ENCODE assay signal across 29 cellular contexts in genomic region chr1:206985162-206985749, GRCh38. TPM values are rescaled to one million over a fixed set of nuclear protein-coding genes. Genes with fewer than 3 reads are reported as not detected.
A peak's percentile ranks its signal among the peaks of the same experiment; 100 is the strongest.
DNase-seq lines count a peak whose midpoint lies in the region; ATAC-seq, FAIRE-seq and TF ChIP-seq lines count a peak whose summit lies in the region.
"Had no signal": no experiment of that assay in that cellular context is flagged by ENCODE, and none has a peak within 500 bp of the region (broad histone marks: within the 10 kb centered on the region; RNA-seq: fewer than 3 reads in every experiment).

No MANE protein-coding gene starts in this region.

- no peak overlapping the region for H2AFZ ChIP-seq in HepG2 (ENCODE audit: low read length)
- H2AFZ ChIP-seq in K562 (ENCODE audit: low read depth, low read length) = no peak overlapping the region

- POLR2A ChIA-PET in HepG2 (lab: Yijun Ruan, JAX) (no interaction called here), K562 (lab: Yijun Ruan, JAX) (no interaction called here)

- WGBS in HepG2 (ENCODE audit: low lambda C conversion rate) = 5% methylated on average over 8 of the region's 10 CpGs
- WGBS in right lobe of liver (ENCODE audit: insufficient coverage, low coverage, low lambda C conversion rate, missing lambda C conversion rate) = 59% methylated on average over 10 of the region's 10 CpGs
- WGBS in K562 (ENCODE audit: insufficient coverage, low coverage, missing lambda C conversion rate) = 33% methylated on average over 10 of the region's 10 CpGs

- H3K27ac ChIP-seq in HepG2 (ENCODE audit: extremely low read length, insufficient read depth, low read length) (no peak overlapping the region), right lobe of liver (no peak overlapping the region), K562 (ENCODE audit: extremely low read depth, low read depth, low read length) (no peak overlapping the region)

- H3K9me3 ChIP-seq in HepG2 (ENCODE audit: low read length) = no peaks in the 10 kb centered on the region
- H3K9me3 ChIP-seq in right lobe of liver = no peaks in the 10 kb centered on the region
- no peaks in the 10 kb centered on the region for H3K9me3 ChIP-seq in K562 (replicated peaks; ENCODE audit: control insufficient read depth, insufficient read depth, low read depth, low read length)

- CTCF ChIA-PET in HepG2 (lab: Yijun Ruan, JAX; ENCODE audit: low intra/inter-chr PET ratio, low total read pairs) = interaction anchor here (1.3 kb wide), 1 partner anchor 50 kb away, joined by 3 read pairs; no protein-coding TSS in a partner anchor
- CTCF ChIA-PET in K562 (lab: Yijun Ruan, JAX; ENCODE audit: low intra/inter-chr PET ratio) = interaction anchor here (8.1 kb wide), 1 partner anchor 50 kb away, joined by 83 read pairs; no protein-coding TSS in a partner anchor

- TF ChIP-seq POLR2A in HepG2 (IDR thresholded peaks at IDR 0.05; ENCODE audit: insufficient read depth in 1 of 2, low read depth in 2 of 2, low read length in 2 of 2) (no peak), right lobe of liver (IDR thresholded peaks at IDR 0.05) (no peak), K562 (conservative IDR thresholded peaks at IDR 0.05) (no peak)

- H3K36me3 ChIP-seq in HepG2 (replicated peaks in 1 of 2; ENCODE audit: control insufficient read depth in 1 of 2, insufficient read depth in 2 of 2, low read length in 2 of 2) (no peaks in the 10 kb centered on the region), right lobe of liver (no peaks in the 10 kb centered on the region), K562 (ENCODE audit: control insufficient read depth, insufficient read depth, low read length) (no peaks in the 10 kb centered on the region)

- H3K9me1 ChIP-seq in K562 (ENCODE audit: control insufficient read depth, insufficient read depth, low read length) = no peaks in the 10 kb centered on the region

- H3K4me1 ChIP-seq in HepG2 (ENCODE audit: insufficient read depth, low read length) (no peaks in the 10 kb centered on the region), right lobe of liver (no peaks in the 10 kb centered on the region), K562 (replicated peaks in 1 of 2; ENCODE audit: control insufficient read depth in 2 of 2, insufficient read depth in 2 of 2, low read length in 2 of 2) (peaks cover 4 to 25% of the 10 kb centered on the region in 2 experiments; a peak in 4 of 5 replicates)

- TF ChIP-seq EP300 in HepG2 (IDR thresholded peaks at IDR 0.05; ENCODE audit: low read depth in 2 of 2, low read length in 2 of 2) (no peak), HepG2 (CRISPR knock-in tag; IDR thresholded peaks at IDR 0.05; ENCODE audit: borderline replicate concordance) (no peak), K562 (IDR thresholded peaks at IDR 0.05; ENCODE audit: low read length) (no peak)

- H4K20me1 ChIP-seq in HepG2 (ENCODE audit: insufficient read depth, low read length) (no peaks in the 10 kb centered on the region), K562 (replicated peaks; ENCODE audit: control insufficient read depth, insufficient read depth, low read length) (no peaks in the 10 kb centered on the region)

- H3K9ac ChIP-seq in HepG2 (ENCODE audit: insufficient read depth, low read depth, low read length) = no peak overlapping the region
- no peak overlapping the region; a peak in 1 of 4 replicates for H3K9ac ChIP-seq in K562 (ENCODE audit: insufficient read depth in 1 of 2, low read depth in 2 of 2, low read length in 2 of 2)

- H3K4me3 ChIP-seq in HepG2 (replicated peaks in 1 of 3; ENCODE audit: insufficient read depth in 1 of 3, low read depth in 2 of 3, low read length in 3 of 3) (no peak overlapping the region), right lobe of liver (no peak overlapping the region), K562 (no peak overlapping the region)

- no peak overlapping the region for H3K4me2 ChIP-seq in HepG2 (ENCODE audit: low read depth, low read length)
- no peak overlapping the region for H3K4me2 ChIP-seq in K562 (ENCODE audit: insufficient read depth, low read length)

- BruUV-seq in HepG2 (replicated peaks; lab: Mats Ljungman, UMichigan) (no TSS peak), K562 (replicated peaks; lab: Mats Ljungman, UMichigan) (no TSS peak)

- in situ Hi-C loops in HepG2 (cut with HindIII; ENCODE audit: extremely low pct_ligation_motif_present, low pct_unique_long_range_greater_than_20kb) = loop anchor here (10.0 kb wide), 1 partner anchor 250 kb away; no protein-coding TSS in a partner anchor
- in situ Hi-C loops in K562 (cut with MboI) = no loop called here

- intact Hi-C loops in HepG2 (cut with micrococcal nuclease; ENCODE audit: unreplicated experiment) (no loop called here), right lobe of liver (cut with DNase I) (loop anchor here in 1 of 2 donors (10.0 kb wide), 1 partner anchor 240 kb away; no protein-coding TSS in a partner anchor), K562 (cut with micrococcal nuclease) (loop anchor here (10.0 kb wide), 1 partner anchor 420 kb away; no protein-coding TSS in a partner anchor)

- no peak for TF ChIP-seq CTCF in HepG2 (CRISPR knock-in tag; IDR thresholded peaks at IDR 0.05)
- no peak for TF ChIP-seq CTCF in right lobe of liver (IDR thresholded peaks at IDR 0.05)
- no peak for TF ChIP-seq CTCF in K562 (IDR thresholded peaks at IDR 0.05 in 2 of 3, conservative IDR thresholded peaks at IDR 0.05 in 1 of 3; ENCODE audit: insufficient read depth in 2 of 3, low read depth in 1 of 3, low read length in 3 of 3)

- H3K79me2 ChIP-seq in HepG2 (ENCODE audit: insufficient read depth, low read length) = no peaks in the 10 kb centered on the region
- H3K79me2 ChIP-seq in K562 (ENCODE audit: control insufficient read depth, insufficient read depth, low read length) = no peaks in the 10 kb centered on the region

- ATAC-seq in HepG2 = no peak
- ATAC-seq in right lobe of liver = no peak
- no peak for ATAC-seq in K562
- ATAC-seq in GM18873 (IDR thresholded peaks at IDR 0.05; ENCODE audit: low FRiP score, unreplicated experiment) = no peak
- no peak for ATAC-seq in HG03135 (IDR thresholded peaks at IDR 0.05; ENCODE audit: unreplicated experiment)
- ATAC-seq: CD8-positive, alpha-beta T cell; T-cell had no signal

- DNase-seq in HepG2 (ENCODE audit: low spot score) (no peak), right lobe of liver (no peak), K562 (ENCODE audit: extremely low read depth in 1 of 4, low spot score in 3 of 4) (no peak), iPS-NIHi11 (ENCODE audit: low spot score) (peak; percentile 31), SIG-M5 (lab: John Stamatoyannopoulos, UW) (no peak), NCI-H82 (lab: John Stamatoyannopoulos, UW) (no peak)
- DNase-seq: 8988T; AML-193; C1 segment of cervical spinal cord; Calu3; CD8-positive, alpha-beta T cell; DMS153; HFFc6; MM.1S; NCI-H1048; NCI-H1436; NCI-H187 treated with DMSO at 0.1 percent for 48 hours; NCI-H2107; T-cell had no signal

- H3K27me3 ChIP-seq in HepG2 (ENCODE audit: control insufficient read depth in 1 of 2, insufficient read depth in 2 of 2, low read length in 2 of 2) (peaks cover 3 to 41% of the 10 kb centered on the region in 2 experiments; a peak in 4 of 5 replicates), right lobe of liver (no peaks in the 10 kb centered on the region), K562 (ENCODE audit: control insufficient read depth in 2 of 2, insufficient read depth in 2 of 2, low read length in 2 of 2) (no peaks in the 10 kb centered on the region)

- TF ChIP-seq RAD21 in HepG2 (CRISPR knock-in tag; IDR thresholded peaks at IDR 0.05) = no peak
- TF ChIP-seq RAD21 in K562 (CRISPR knock-in tag; conservative IDR thresholded peaks at IDR 0.05 in 1 of 2, IDR thresholded peaks at IDR 0.05 in 1 of 2) = no peak

- FAIRE-seq in HepG2 (lab: Jason Lieb, UNC) (no peak), K562 (lab: Jason Lieb, UNC) (no peak)
- FAIRE-seq: G401.6, GM12892, GM19239, H54 had no signal

RNA-seq across cellular contexts. Expression of gene FCAMR, which starts 15.0 kb away (rescaled TPM):
- total RNA-seq in HepG2 (2016; rRNA removed; fragmentation: Illumina TruSeq; extraction: Trizol) (not detected in 2 replicates), right lobe of liver (10 to 100 TPM in 1 of 6 experiments, 1 to 10 TPM in 4, under 1 TPM in 1; 0.44 to 31.1 (median 2.2) TPM), K562 (2014; rRNA removed) (not detected in 2 replicates), K562 (2014; rRNA removed; fragmentation: Illumina TruSeq; extraction: Trizol) (not detected in 2 replicates), K562 (2015; rRNA removed; fragmentation: Illumina TruSeq; extraction: Trizol) (not detected in 2 replicates), K562 (2021) (not detected in 2 replicates)
- total RNA-seq in HepG2 (2016; cell fraction: cytosol; rRNA removed; fragmentation: Illumina TruSeq; extraction: Trizol; ENCODE audit: low read depth) = not detected in 2 replicates
- total RNA-seq in HepG2 (2016; cell fraction: insoluble cytoplasmic fraction; rRNA removed; fragmentation: Illumina TruSeq; extraction: Trizol) = not detected in 2 replicates
- not detected in 2 replicates for total RNA-seq in HepG2 (2016; cell fraction: membrane; rRNA removed; fragmentation: Illumina TruSeq; extraction: Trizol)
- total RNA-seq in HepG2 (2016; cell fraction: nucleus; rRNA removed; fragmentation: Illumina TruSeq; extraction: Trizol) = not detected in 2 replicates
- polyA plus RNA-seq in HepG2 (2011; rRNA removed) (not detected in 2 replicates), K562 (2011; rRNA removed) (not detected in 2 replicates), K562 (2014; fragmentation: Illumina TruSeq; extraction: Trizol) (not detected in 2 replicates), K562 (2014; fragmentation: Nextera tagmentation; extraction: Ambion mirVana) (not detected), K562 (2014; rRNA removed) (not detected in 2 replicates)
- polyA plus RNA-seq in HepG2 (2011; cell fraction: cytosol; rRNA removed) = not detected in 2 replicates
- polyA plus RNA-seq in HepG2 (2011; cell fraction: nucleus; rRNA removed) = not detected in 2 replicates
- not detected in 2 replicates for polyA plus RNA-seq in HepG2 (2012)
- polyA plus RNA-seq in HepG2 (2016; cell fraction: cytosol; fragmentation: Illumina TruSeq; extraction: Trizol; ENCODE audit: low read depth) = not detected in 2 replicates
- not detected in 2 replicates for polyA plus RNA-seq in HepG2 (2016; cell fraction: insoluble cytoplasmic fraction; fragmentation: Illumina TruSeq; extraction: Trizol; ENCODE audit: low read depth)
- not detected in 2 replicates for polyA plus RNA-seq in HepG2 (2016; cell fraction: membrane; fragmentation: Illumina TruSeq; extraction: Trizol; ENCODE audit: low read depth)
- not detected in 2 replicates for polyA plus RNA-seq in HepG2 (2016; cell fraction: nucleus; fragmentation: Illumina TruSeq; extraction: Trizol; ENCODE audit: insufficient read depth, low read depth)
- not detected in 2 replicates for polyA minus RNA-seq in HepG2 (2011; rRNA and poly(A)+ RNA removed; ENCODE audit: low replicate concordance)
- polyA minus RNA-seq in HepG2 (2011; cell fraction: cytosol; rRNA and poly(A)+ RNA removed) = not detected in 2 replicates
- polyA minus RNA-seq in HepG2 (2011; cell fraction: nucleus; rRNA and poly(A)+ RNA removed) = not detected in 2 replicates
- total RNA-seq in K562 (2011; cell fraction: chromatin; rRNA removed; ENCODE audit: low replicate concordance) = not detected in 2 replicates
- total RNA-seq in K562 (2011; cell fraction: nucleolus; rRNA removed) = not detected in 2 replicates
- total RNA-seq in K562 (2011; cell fraction: nucleoplasm; rRNA removed) = not detected in 2 replicates
- not detected in 2 replicates for polyA plus RNA-seq in K562 (2011; cell fraction: cytosol; rRNA removed)
- polyA plus RNA-seq in K562 (2011; cell fraction: nucleus; rRNA removed) = not detected in 2 replicates
- not detected in 2 replicates for polyA plus RNA-seq in K562 (2012)
- polyA minus RNA-seq in K562 (2011; rRNA and poly(A)+ RNA removed) = not detected in 2 replicates
- polyA minus RNA-seq in K562 (2011; cell fraction: cytosol; rRNA and poly(A)+ RNA removed) = not detected in 2 replicates
- not detected in 2 replicates for polyA minus RNA-seq in K562 (2011; cell fraction: nucleus; rRNA and poly(A)+ RNA removed)
- total RNA-seq: Calu3; CD8-positive, alpha-beta T cell; HFFc6; HT1080; LHCN-M2; NCI-H460; T-cell had no signal
- polyA plus RNA-seq: AG04450 had no signal

RNA-seq across cellular contexts. Expression of gene PIGR, which starts 39.0 kb away (rescaled TPM):
- total RNA-seq in HepG2 (2016; rRNA removed; fragmentation: Illumina TruSeq; extraction: Trizol) = not detected in 2 replicates
- not detected in 2 replicates for total RNA-seq in HepG2 (2016; cell fraction: cytosol; rRNA removed; fragmentation: Illumina TruSeq; extraction: Trizol; ENCODE audit: low read depth)
- total RNA-seq in HepG2 (2016; cell fraction: insoluble cytoplasmic fraction; rRNA removed; fragmentation: Illumina TruSeq; extraction: Trizol) = not detected in 2 replicates
- total RNA-seq in HepG2 (2016; cell fraction: membrane; rRNA removed; fragmentation: Illumina TruSeq; extraction: Trizol) = not detected in 2 replicates
- total RNA-seq in HepG2 (2016; cell fraction: nucleus; rRNA removed; fragmentation: Illumina TruSeq; extraction: Trizol) = not detected in 2 replicates
- polyA plus RNA-seq in HepG2 (2011; rRNA removed) = 0.04 TPM in 1 of 2 replicates, not detected in the other
- not detected in 2 replicates for polyA plus RNA-seq in HepG2 (2011; cell fraction: cytosol; rRNA removed)
- polyA plus RNA-seq in HepG2 (2011; cell fraction: nucleus; rRNA removed) = not detected in 2 replicates
- not detected in 2 replicates for polyA plus RNA-seq in HepG2 (2012)
- not detected in 2 replicates for polyA plus RNA-seq in HepG2 (2016; cell fraction: cytosol; fragmentation: Illumina TruSeq; extraction: Trizol; ENCODE audit: low read depth)
- polyA plus RNA-seq in HepG2 (2016; cell fraction: insoluble cytoplasmic fraction; fragmentation: Illumina TruSeq; extraction: Trizol; ENCODE audit: low read depth) = not detected in 2 replicates
- polyA plus RNA-seq in HepG2 (2016; cell fraction: membrane; fragmentation: Illumina TruSeq; extraction: Trizol; ENCODE audit: low read depth) = not detected in 2 replicates
- not detected in 2 replicates for polyA plus RNA-seq in HepG2 (2016; cell fraction: nucleus; fragmentation: Illumina TruSeq; extraction: Trizol; ENCODE audit: insufficient read depth, low read depth)
- not detected in 2 replicates for polyA minus RNA-seq in HepG2 (2011; rRNA and poly(A)+ RNA removed; ENCODE audit: low replicate concordance)
- polyA minus RNA-seq in HepG2 (2011; cell fraction: cytosol; rRNA and poly(A)+ RNA removed) = not detected in 2 replicates
- polyA minus RNA-seq in HepG2 (2011; cell fraction: nucleus; rRNA and poly(A)+ RNA removed) = not detected in 2 replicates
- 100 to 1,000 TPM in 2 of 6 experiments, 10 to 100 TPM in 4; 20.6 to 134 (median 85.1) TPM for total RNA-seq in right lobe of liver
- not detected in 2 replicates for total RNA-seq in K562 (2011; cell fraction: chromatin; rRNA removed; ENCODE audit: low replicate concordance)
- total RNA-seq in K562 (2011; cell fraction: nucleolus; rRNA removed) = not detected in 2 replicates
- total RNA-seq in K562 (2011; cell fraction: nucleoplasm; rRNA removed) = not detected in 2 replicates
- 0.05 TPM in 1 of 2 replicates, not detected in the other for total RNA-seq in K562 (2014; rRNA removed)
- total RNA-seq in K562 (2014; rRNA removed; fragmentation: Illumina TruSeq; extraction: Trizol) = not detected in 2 replicates
- 0.04 TPM in 1 of 2 replicates, not detected in the other for total RNA-seq in K562 (2015; rRNA removed; fragmentation: Illumina TruSeq; extraction: Trizol)
- total RNA-seq in K562 (2021) = 1.5 and 2.7 TPM in 2 replicates
- polyA plus RNA-seq in K562 (2011; rRNA removed) = not detected in 2 replicates
- 0.01 TPM in 1 of 2 replicates, not detected in the other for polyA plus RNA-seq in K562 (2011; cell fraction: cytosol; rRNA removed)
- not detected in 2 replicates for polyA plus RNA-seq in K562 (2011; cell fraction: nucleus; rRNA removed)
- 0.05 and 0.10 TPM in 2 replicates for polyA plus RNA-seq in K562 (2012)
- 0.03 TPM in 1 of 2 replicates, not detected in the other for polyA plus RNA-seq in K562 (2014; fragmentation: Illumina TruSeq; extraction: Trizol)
- under 1 TPM; 0.01 to 0.03 TPM for polyA plus RNA-seq in K562 (2014; fragmentation: Nextera tagmentation; extraction: Ambion mirVana)
- polyA plus RNA-seq in K562 (2014; rRNA removed) = not detected in 2 replicates
- polyA minus RNA-seq in K562 (2011; rRNA and poly(A)+ RNA removed) = not detected in 2 replicates
- polyA minus RNA-seq in K562 (2011; cell fraction: cytosol; rRNA and poly(A)+ RNA removed) = not detected in 2 replicates
- polyA minus RNA-seq in K562 (2011; cell fraction: nucleus; rRNA and poly(A)+ RNA removed) = not detected in 2 replicates
- total RNA-seq: CD8-positive, alpha-beta T cell; LHCN-M2; NCI-H460 had no signal
- polyA plus RNA-seq: AG04450 had no signal

RNA-seq across cellular contexts. Expression of gene C1orf116, which starts 47.3 kb away (rescaled TPM):
- 0.95 and 1.1 TPM in 2 replicates for total RNA-seq in HepG2 (2016; rRNA removed; fragmentation: Illumina TruSeq; extraction: Trizol)
- total RNA-seq in HepG2 (2016; cell fraction: cytosol; rRNA removed; fragmentation: Illumina TruSeq; extraction: Trizol; ENCODE audit: low read depth) = 0.18 and 0.20 TPM in 2 replicates
- total RNA-seq in HepG2 (2016; cell fraction: insoluble cytoplasmic fraction; rRNA removed; fragmentation: Illumina TruSeq; extraction: Trizol) = 0.80 and 0.89 TPM in 2 replicates
- total RNA-seq in HepG2 (2016; cell fraction: membrane; rRNA removed; fragmentation: Illumina TruSeq; extraction: Trizol) = 0.56 and 0.65 TPM in 2 replicates
- 1.0 and 1.1 TPM in 2 replicates for total RNA-seq in HepG2 (2016; cell fraction: nucleus; rRNA removed; fragmentation: Illumina TruSeq; extraction: Trizol)
- polyA plus RNA-seq in HepG2 (2011; rRNA removed) = 0.51 and 0.77 TPM in 2 replicates
- 0.20 and 0.29 TPM in 2 replicates for polyA plus RNA-seq in HepG2 (2011; cell fraction: cytosol; rRNA removed)
- 1.0 and 1.2 TPM in 2 replicates for polyA plus RNA-seq in HepG2 (2011; cell fraction: nucleus; rRNA removed)
- 0.36 and 0.48 TPM in 2 replicates for polyA plus RNA-seq in HepG2 (2012)
- polyA plus RNA-seq in HepG2 (2016; cell fraction: cytosol; fragmentation: Illumina TruSeq; extraction: Trizol; ENCODE audit: low read depth) = 0.09 and 0.16 TPM in 2 replicates
- polyA plus RNA-seq in HepG2 (2016; cell fraction: insoluble cytoplasmic fraction; fragmentation: Illumina TruSeq; extraction: Trizol; ENCODE audit: low read depth) = 1.4 and 1.6 TPM in 2 replicates
- polyA plus RNA-seq in HepG2 (2016; cell fraction: membrane; fragmentation: Illumina TruSeq; extraction: Trizol; ENCODE audit: low read depth) = 0.35 and 0.52 TPM in 2 replicates
- 1.4 and 1.9 TPM in 2 replicates for polyA plus RNA-seq in HepG2 (2016; cell fraction: nucleus; fragmentation: Illumina TruSeq; extraction: Trizol; ENCODE audit: insufficient read depth, low read depth)
- polyA minus RNA-seq in HepG2 (2011; rRNA and poly(A)+ RNA removed; ENCODE audit: low replicate concordance) = 0.80 TPM in 2 replicates
- polyA minus RNA-seq in HepG2 (2011; cell fraction: cytosol; rRNA and poly(A)+ RNA removed) = 0.44 and 0.69 TPM in 2 replicates
- 1.5 and 2.6 TPM in 2 replicates for polyA minus RNA-seq in HepG2 (2011; cell fraction: nucleus; rRNA and poly(A)+ RNA removed)
- under 1 TPM; 0.27 to 0.68 (median 0.37) TPM for total RNA-seq in right lobe of liver
- 2.8 and 4.0 TPM in 2 replicates for total RNA-seq in K562 (2011; cell fraction: chromatin; rRNA removed; ENCODE audit: low replicate concordance)
- 2.5 and 3.0 TPM in 2 replicates for total RNA-seq in K562 (2011; cell fraction: nucleolus; rRNA removed)
- 3.1 and 3.4 TPM in 2 replicates for total RNA-seq in K562 (2011; cell fraction: nucleoplasm; rRNA removed)
- total RNA-seq in K562 (2014; rRNA removed) = 1.8 TPM in 2 replicates
- total RNA-seq in K562 (2014; rRNA removed; fragmentation: Illumina TruSeq; extraction: Trizol) = 0.80 and 0.95 TPM in 2 replicates
- total RNA-seq in K562 (2015; rRNA removed; fragmentation: Illumina TruSeq; extraction: Trizol) = 0.80 and 0.87 TPM in 2 replicates
- 2.6 and 2.7 TPM in 2 replicates for total RNA-seq in K562 (2021)
- polyA plus RNA-seq in K562 (2011; rRNA removed) = 1.2 and 2.6 TPM in 2 replicates
- polyA plus RNA-seq in K562 (2011; cell fraction: cytosol; rRNA removed) = 0.81 and 1.4 TPM in 2 replicates
- 2.3 and 5.0 TPM in 2 replicates for polyA plus RNA-seq in K562 (2011; cell fraction: nucleus; rRNA removed)
- 2.2 and 2.8 TPM in 2 replicates for polyA plus RNA-seq in K562 (2012)
- 3.0 and 3.1 TPM in 2 replicates for polyA plus RNA-seq in K562 (2014; fragmentation: Illumina TruSeq; extraction: Trizol)
- under 1 TPM; 0.62 to 0.69 TPM for polyA plus RNA-seq in K562 (2014; fragmentation: Nextera tagmentation; extraction: Ambion mirVana)
- 0.62 and 0.95 TPM in 2 replicates for polyA plus RNA-seq in K562 (2014; rRNA removed)
- polyA minus RNA-seq in K562 (2011; rRNA and poly(A)+ RNA removed) = 2.6 TPM in 2 replicates
- 2.4 and 2.5 TPM in 2 replicates for polyA minus RNA-seq in K562 (2011; cell fraction: cytosol; rRNA and poly(A)+ RNA removed)
- 4.4 and 5.2 TPM in 2 replicates for polyA minus RNA-seq in K562 (2011; cell fraction: nucleus; rRNA and poly(A)+ RNA removed)
- total RNA-seq: NCI-H460 had no signal
- polyA plus RNA-seq: AG04450 had no signal

Comparison
In these comparisons a context has a peak if more than half of its experiments do, and no peak if none do; other contexts are left out.
1. RNA of gene PIGR, which starts 39.0 kb away (total RNA-seq): 20.6 to 134 TPM in right lobe of liver; 0.04 to 2.7 TPM in K562 and not detected in HepG2; every median in the first group is over 4 times any median in the second.
2. Of the 241 proteins assayed by ChIP-seq in both HepG2 and K562: peak only in HepG2: none; only in K562: MAFG; in both: MAFF and MAFK; in neither: 238.